22 cellular contexts compared by ENCODE assay signal in the genomic region with DNA sequence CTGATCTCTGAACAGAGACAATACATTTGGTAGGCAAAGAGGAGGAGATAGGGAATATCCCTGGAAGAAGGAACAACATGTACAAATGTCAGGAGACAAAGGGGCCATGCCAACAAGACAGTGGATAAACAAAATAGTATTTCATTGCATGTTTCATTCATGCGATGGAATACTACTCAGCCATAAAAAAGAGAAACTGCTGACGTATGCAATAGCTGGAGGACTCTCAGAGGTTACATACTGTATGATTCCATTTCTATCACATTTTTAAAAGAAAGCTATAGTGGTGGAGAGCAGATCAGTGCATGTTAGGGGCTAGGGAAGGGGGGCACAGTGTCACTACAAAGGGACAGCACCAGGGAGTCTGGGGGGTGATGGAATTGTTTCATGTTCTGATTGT.
DNase-seq lines count a peak whose midpoint lies in the region; ATAC-seq, FAIRE-seq and TF ChIP-seq lines count a peak whose summit lies in the region.
"Had no signal": no experiment of that assay in that cellular context is flagged by ENCODE, and none has a peak within 500 bp of the region (broad histone marks: within the 10 kb centered on the region; RNA-seq: fewer than 3 reads in every experiment).

No MANE protein-coding gene starts in this region.

- intact Hi-C loops in IMR-90 (cut with micrococcal nuclease) = loop anchor here (5.0 kb wide), 2 partner anchors 575 to 750 kb away; a partner anchor contains a TSS

- TF ChIP-seq RAD21 in A549 (conservative IDR thresholded peaks at IDR 0.05 in 1 of 2, IDR thresholded peaks at IDR 0.05 in 1 of 2) (no peak), IMR-90 (IDR thresholded peaks at IDR 0.05; ENCODE audit: low read length) (no peak)

- dilution Hi-C loops in IMR-90 (cut with HindIII; ENCODE audit: low sequenced_read_pairs, unreplicated experiment) = no loop called here

- H3K36me3 ChIP-seq in IMR-90 (ENCODE audit: control insufficient read depth, insufficient read depth, low read length) (no peaks in the 10 kb centered on the region), mesendoderm (ENCODE audit: control insufficient read depth, insufficient read depth, low read length) (no peaks in the 10 kb centered on the region)
- H3K36me3 ChIP-seq: BE2C, BLaER1 had no signal

- ATAC-seq in A549 = no peak
- no peak for ATAC-seq in IMR-90 (ENCODE audit: low read depth)
- ATAC-seq: GM12878 had no signal

- H3K18ac ChIP-seq in IMR-90 (ENCODE audit: low read depth, low read length) (no peak overlapping the region), mesendoderm (ENCODE audit: low read length) (no peak overlapping the region)

- no peaks in the 10 kb centered on the region for H3K4me1 ChIP-seq in A549
- H3K4me1 ChIP-seq in IMR-90 (ENCODE audit: control insufficient read depth, insufficient read depth, low read length) = no peaks in the 10 kb centered on the region
- H3K4me1 ChIP-seq in mesendoderm (ENCODE audit: control insufficient read depth, low read depth, low read length) = peaks cover 29% of the 10 kb centered on the region
- H3K4me1 ChIP-seq: BLaER1 had no signal

- no peak for TF ChIP-seq EP300 in A549 (IDR thresholded peaks at IDR 0.05)

- no peak overlapping the region for H3K4me3 ChIP-seq in A549
- no peak overlapping the region for H3K4me3 ChIP-seq in IMR-90 (ENCODE audit: insufficient read depth, low read depth, low read length)
- H3K4me3 ChIP-seq in mesendoderm (ENCODE audit: low read length) = no peak overlapping the region
- H3K4me3 ChIP-seq in coronary artery = no peak overlapping the region
- H3K4me3 ChIP-seq: BLaER1, GM12878 had no signal

- H3K27me3 ChIP-seq in IMR-90 (ENCODE audit: control insufficient read depth, insufficient read depth, low read length) (no peaks in the 10 kb centered on the region; the same call in 1 of the 2 replicates), mesendoderm (ENCODE audit: insufficient read depth, low read length, poor library complexity) (no peaks in the 10 kb centered on the region)
- H3K27me3 ChIP-seq: BE2C, BLaER1 had no signal

- H2BK120ac ChIP-seq in IMR-90 (ENCODE audit: low read depth, low read length) = no peak overlapping the region
- H2BK120ac ChIP-seq in mesendoderm (ENCODE audit: low read depth, low read length) = no peak overlapping the region

- no TSS peak for BruUV-seq in IMR-90 (replicated peaks; lab: Mats Ljungman, UMichigan)

- H2BK20ac ChIP-seq in IMR-90 (ENCODE audit: low read depth, low read length) = no peak overlapping the region

- H2BK15ac ChIP-seq in IMR-90 (ENCODE audit: low read depth, low read length) (no peak overlapping the region), mesendoderm (replicated peaks; ENCODE audit: low read depth) (no peak overlapping the region)

- POLR2A ChIA-PET in A549 (lab: Yijun Ruan, JAX) = no interaction called here
- POLR2A ChIA-PET in IMR-90 (lab: Charles Lee; ENCODE audit: unreplicated experiment) = no interaction called here

- in situ Hi-C loops in IMR-90 (cut with MboI; ENCODE audit: low sequenced_read_pairs) = no loop called here

- H2AK9ac ChIP-seq in IMR-90 (replicated peaks; ENCODE audit: low read depth, low read length, poor library complexity) = no peak overlapping the region

- DNase-seq in A549 (ENCODE audit: low read depth in 1 of 2, low spot score in 1 of 2) (no peak), GM12891 (ENCODE audit: insufficient read length, low spot score) (no peak), IMR-90 (no peak), mesendoderm (no peak), coronary artery (ENCODE audit: low spot score) (no peak), NCI-H524 (lab: John Stamatoyannopoulos, UW) (no peak), AG08396 (ENCODE audit: low spot score) (no peak), GF-D8 (lab: John Stamatoyannopoulos, UW) (no peak)
- DNase-seq: 8988T; BE2C; C1 segment of cervical spinal cord; CD4-positive, alpha-beta memory T cell; CD4-positive, CD25-positive, alpha-beta regulatory T cell; CD8-positive, alpha-beta memory T cell; COR-L47; DMS 273 treated with DMSO at 0.1 percent for 48 hours; DMS79 treated with DMSO at 0.1 percent for 48 hours had no signal

- 47% methylated on average over 2 of the region's 2 CpGs for WGBS in A549 (ENCODE audit: missing lambda C conversion rate)
- WGBS in IMR-90 (ENCODE audit: extremely low coverage in 2 of 2, insufficient read length in 1 of 2), 2 experiments = no CpG with 5 or more reads among the region's 2 CpGs
- no CpG with 5 or more reads among the region's 2 CpGs for WGBS in mesendoderm (ENCODE audit: extremely low coverage, insufficient coverage, low lambda C conversion rate)

- no peak overlapping the region for H2AFZ ChIP-seq in IMR-90 (replicated peaks; ENCODE audit: low read length, poor library complexity)

- CTCF ChIA-PET in A549 (lab: Yijun Ruan, JAX) = interaction anchor here (0.9 kb wide), 1 partner anchor 10 kb away, joined by 3 read pairs; no protein-coding TSS in a partner anchor
- CTCF ChIA-PET in IMR-90 (lab: Yijun Ruan, JAX) = interaction anchor here (0.6 kb wide), 1 partner anchor 785 kb away, joined by 3 read pairs; no protein-coding TSS in a partner anchor

- no peak for TF ChIP-seq POLR2A in A549 (IDR thresholded peaks at IDR 0.05; ENCODE audit: low read length)
- TF ChIP-seq POLR2A in GM12891 (IDR thresholded peaks at IDR 0.05; ENCODE audit: low read depth, low read length) = no peak
- TF ChIP-seq POLR2A in IMR-90 (IDR thresholded peaks at IDR 0.05; ENCODE audit: low read depth, low read length) = no peak

- no peak overlapping the region for H2BK5ac ChIP-seq in IMR-90 (ENCODE audit: low read depth, low read length, poor library complexity, severe bottlenecking)
- H2BK5ac ChIP-seq in mesendoderm (ENCODE audit: low read length) = no peak overlapping the region

- H2AK5ac ChIP-seq in IMR-90 (ENCODE audit: low read depth, low read length) (no peak overlapping the region), mesendoderm (ENCODE audit: low read length) (peak overlapping the region; percentile 11)

- H3K56ac ChIP-seq in IMR-90 (ENCODE audit: extremely low read depth, insufficient read depth, low read length) (no peak overlapping the region), mesendoderm (ENCODE audit: low read length) (no peak overlapping the region)

- H4K8ac ChIP-seq in IMR-90 (ENCODE audit: low read depth in 2 of 2, low read length in 2 of 2) (no peak overlapping the region), mesendoderm (ENCODE audit: low read depth, low read length) (no peak overlapping the region)

- H3K23ac ChIP-seq in IMR-90 (ENCODE audit: low read depth, low read length) = no peak overlapping the region
- no peak overlapping the region for H3K23ac ChIP-seq in mesendoderm (ENCODE audit: low read length)

- H3K4me2 ChIP-seq in A549 = no peak overlapping the region
- H3K4me2 ChIP-seq in IMR-90 (ENCODE audit: low read depth, low read length) = no peak overlapping the region
- no peak overlapping the region for H3K4me2 ChIP-seq in mesendoderm (ENCODE audit: low read length)
- H3K4me2 ChIP-seq: BLaER1 had no signal

- H3K14ac ChIP-seq in IMR-90 (replicated peaks; ENCODE audit: low read depth, low read length) = no peak overlapping the region

- no peak overlapping the region for H4K91ac ChIP-seq in IMR-90 (ENCODE audit: insufficient read depth, low read depth, low read length)

- no peak for FAIRE-seq in A549 (lab: Jason Lieb, UNC)
- FAIRE-seq in GM12891 (lab: Jason Lieb, UNC) = peak; percentile 57
- FAIRE-seq: A204.1, G401.6, GM12878, GM19239 had no signal

- no peak overlapping the region for H4K5ac ChIP-seq in IMR-90 (ENCODE audit: low read depth, low read length)
- no peak overlapping the region for H4K5ac ChIP-seq in mesendoderm (ENCODE audit: low read length)

- H3K79me1 ChIP-seq in IMR-90 (ENCODE audit: low read depth in 1 of 2, low read length in 2 of 2) = no peaks in the 10 kb centered on the region
- H3K79me1 ChIP-seq in mesendoderm (ENCODE audit: low read length) = no peaks in the 10 kb centered on the region

- TF ChIP-seq CTCF in A549 (IDR thresholded peaks at IDR 0.05) = no peak
- TF ChIP-seq CTCF in IMR-90 (conservative IDR thresholded peaks at IDR 0.05; ENCODE audit: low read depth, low read length) = no peak
- no peak for TF ChIP-seq CTCF in coronary artery (IDR thresholded peaks at IDR 0.05)

- H3K9me3 ChIP-seq in A549 (no peaks in the 10 kb centered on the region), IMR-90 (ENCODE audit: control insufficient read depth, insufficient read depth, low read length) (0 out of 2 replicates have a peak, but pooled peaks cover 2% of the 10 kb centered on the region)
- H3K9me3 ChIP-seq: BE2C had no signal

- no peaks in the 10 kb centered on the region for H3K79me2 ChIP-seq in mesendoderm (ENCODE audit: control insufficient read depth, insufficient read depth, low read length)

- no peaks in the 10 kb centered on the region for H3K9me1 ChIP-seq in IMR-90 (ENCODE audit: insufficient read depth, low read length)

- no peaks in the 10 kb centered on the region for H4K20me1 ChIP-seq in IMR-90 (ENCODE audit: insufficient read depth, low read length)
- H4K20me1 ChIP-seq: BLaER1 had no signal

- no peak overlapping the region for H3K9ac ChIP-seq in IMR-90 (ENCODE audit: low read depth, low read length)
- no peak overlapping the region for H3K9ac ChIP-seq in mesendoderm (ENCODE audit: low read length)
- H3K9ac ChIP-seq: BLaER1 had no signal

- no peak overlapping the region for H3K27ac ChIP-seq in A549
- no peak overlapping the region for H3K27ac ChIP-seq in IMR-90 (ENCODE audit: insufficient read depth, low read length)
- no peak overlapping the region for H3K27ac ChIP-seq in mesendoderm (ENCODE audit: low read depth, low read length)
- H3K27ac ChIP-seq in coronary artery = no peak overlapping the region
- H3K27ac ChIP-seq: BLaER1 had no signal

- H3K4ac ChIP-seq in IMR-90 (ENCODE audit: low read depth, low read length) (no peak overlapping the region), mesendoderm (ENCODE audit: low read depth, low read length) (no peak overlapping the region)

TF ChIP-seq in A549, 52 proteins besides CTCF, POLR2A, EP300 and RAD21:
- TF ChIP-seq HOXB13 (CRISPR knock-in tag; IDR thresholded peaks at IDR 0.05; ENCODE audit: low read depth) = no peak
- TF ChIP-seq TFCP2L1 (CRISPR knock-in tag; IDR thresholded peaks at IDR 0.05) = no peak
- TF ChIP-seq MAFK (IDR thresholded peaks at IDR 0.05; ENCODE audit: partially characterized antibody) = peak; percentile 78

TF ChIP-seq in GM12891, 5 proteins besides CTCF, POLR2A, EP300 and RAD21:
- TF ChIP-seq TAF1 (IDR thresholded peaks at IDR 0.05; ENCODE audit: low read depth, low read length) = no peak
- TF ChIP-seq POU2F2 (IDR thresholded peaks at IDR 0.05; ENCODE audit: low read depth, low read length) = no peak

TF ChIP-seq in IMR-90, 13 proteins besides CTCF, POLR2A, EP300 and RAD21:
- TF ChIP-seq BHLHE40 (IDR thresholded peaks at IDR 0.05; ENCODE audit: low read depth, low read length) (no peak), MAFK (IDR thresholded peaks at IDR 0.05; ENCODE audit: low read depth, low read length) (peak; percentile 94)
